Comparison of ENCODE assay signal across 7 cellular contexts in genomic region chr11:20127671-20128527, GRCh38. TPM values are rescaled to one million over a fixed set of nuclear protein-coding genes. Genes with fewer than 3 reads are reported as not detected.
A peak's percentile ranks its signal among the peaks of the same experiment; 100 is the strongest.
DNase-seq lines count a peak whose midpoint lies in the region; ATAC-seq and TF ChIP-seq lines count a peak whose summit lies in the region.

No MANE protein-coding gene starts in this region.

- no peaks in the 10 kb centered on the region for H3K36me3 ChIP-seq in right lobe of liver

- DNase-seq in GM13976 (ENCODE audit: low spot score), result peak; percentile 75
- DNase-seq in NCI-H446 (lab: John Stamatoyannopoulos, UW), result peak; percentile 74 to 83
- DNase-seq in activated CD4-positive, alpha-beta T cell treated with anti-CD3 and anti-CD28 coated beads for 36 hours, result peak; percentile 88
- DNase-seq in chondrocyte (ENCODE audit: low spot score), result no peak
- DNase-seq in right lobe of liver, result peak; percentile 73 to 77 (median 76)
- DNase-seq in stimulated activated CD4-positive, alpha-beta T cell treated with anti-CD3 and anti-CD28 coated beads, TNF-alpha, amount 100 ng/mL, for 4 hours (ENCODE audit: low read depth in 3 of 3), result peak; percentile 54 to 65 (median 59)

- no peaks in the 10 kb centered on the region for H3K36me3 Mint-ChIP-seq in activated CD4-positive, alpha-beta T cell treated with anti-CD3 and anti-CD28 coated beads for 36 hours (ENCODE audit: low read depth)
- peaks cover 4% of the 10 kb centered on the region for H3K36me3 Mint-ChIP-seq in chondrocyte (ENCODE audit: low read depth)

- peaks cover 10% of the 10 kb centered on the region for H3K27me3 Mint-ChIP-seq in activated CD4-positive, alpha-beta T cell treated with anti-CD3 and anti-CD28 coated beads for 36 hours
- no peaks in the 10 kb centered on the region for H3K27me3 Mint-ChIP-seq in chondrocyte (ENCODE audit: low read depth)

- CTCF ChIA-PET in activated CD4-positive, alpha-beta T cell treated with anti-CD3 and anti-CD28 coated beads for 36 hours (lab: Charles Lee), result interaction anchor here (0.5 to 3.4 kb wide), 42 partner anchors 9 to 1053 kb away, joined by 3 to 109 read pairs (median 4); no protein-coding TSS in a partner anchor

- 35% methylated on average over 6 of the region's 16 CpGs for WGBS in right lobe of liver (ENCODE audit: insufficient coverage, low coverage, low lambda C conversion rate, missing lambda C conversion rate)

- H3K27ac ChIP-seq in right lobe of liver, result no peak overlapping the region

- intact Hi-C loops in activated CD4-positive, alpha-beta T cell treated with anti-CD3 and anti-CD28 coated beads for 36 hours (cut with DNase I, micrococcal nuclease), result loop anchor here (1.0 to 5.0 kb wide), 5 partner anchors 209 to 545 kb away; no protein-coding TSS in a partner anchor
- intact Hi-C loops in right lobe of liver (cut with DNase I), result loop anchor here in 1 of 2 donors (10.0 kb wide), 1 partner anchor 227 kb away; no protein-coding TSS in a partner anchor

- POLR2A ChIA-PET in activated CD4-positive, alpha-beta T cell treated with anti-CD3 and anti-CD28 coated beads for 36 hours (lab: Charles Lee), result no interaction called here

- no peak overlapping the region for H3K4me3 ChIP-seq in right lobe of liver

- no peaks in the 10 kb centered on the region for H3K9me3 ChIP-seq in right lobe of liver

- H3K4me3 Mint-ChIP-seq in activated CD4-positive, alpha-beta T cell treated with anti-CD3 and anti-CD28 coated beads for 36 hours, result no peak overlapping the region
- no peak overlapping the region for H3K4me3 Mint-ChIP-seq in chondrocyte (ENCODE audit: unreplicated experiment)

- in situ Hi-C loops in GM13976 (cut with MboI; ENCODE audit: low sequenced_read_pairs, unreplicated experiment), result loop anchor here (10.0 to 25.0 kb wide), 2 partner anchors 217 to 484 kb away; no protein-coding TSS in a partner anchor

- H3K27ac Mint-ChIP-seq in activated CD4-positive, alpha-beta T cell treated with anti-CD3 and anti-CD28 coated beads for 36 hours, result no peak overlapping the region
- peak overlapping the region; percentile 36 for H3K27ac Mint-ChIP-seq in chondrocyte (ENCODE audit: unreplicated experiment)

- H3K27me3 ChIP-seq in right lobe of liver, result no peaks in the 10 kb centered on the region

- TF ChIP-seq CTCF in GM13976 (IDR thresholded peaks at IDR 0.05; ENCODE audit: borderline replicate concordance, control extremely low read depth, extremely low read depth, insufficient read depth, missing control alignments) (peak; percentile 82), chondrocyte (IDR thresholded peaks at IDR 0.05) (peak; percentile 94), right lobe of liver (IDR thresholded peaks at IDR 0.05) (peak; percentile 76 to 87 (median 80))

- peaks cover 0 to 5% (median 0%) of the 10 kb centered on the region in 4 donors for H3K4me1 ChIP-seq in right lobe of liver

- ATAC-seq in HG03039 (IDR thresholded peaks at IDR 0.05; ENCODE audit: unreplicated experiment) (peak; percentile 74), right lobe of liver (peak; percentile 85 to 90 (median 88))
- peak; percentile 83 for ATAC-seq in activated CD4-positive, alpha-beta T cell treated with anti-CD3 and anti-CD28 coated beads for 36 hours

- no peak for TF ChIP-seq POLR2A in right lobe of liver (IDR thresholded peaks at IDR 0.05)

- H3K9me3 Mint-ChIP-seq in activated CD4-positive, alpha-beta T cell treated with anti-CD3 and anti-CD28 coated beads for 36 hours (ENCODE audit: low read depth), result no peaks in the 10 kb centered on the region
- H3K9me3 Mint-ChIP-seq in chondrocyte (ENCODE audit: low read depth), result peaks cover 2% of the 10 kb centered on the region

- H3K4me1 Mint-ChIP-seq in activated CD4-positive, alpha-beta T cell treated with anti-CD3 and anti-CD28 coated beads for 36 hours, result peaks cover 10% of the 10 kb centered on the region
- peaks cover 36% of the 10 kb centered on the region for H3K4me1 Mint-ChIP-seq in chondrocyte (ENCODE audit: low read depth)

RNA-seq across cellular contexts. Expression of gene DBX1, which starts 32.4 kb away (rescaled TPM):
- not detected for total RNA-seq in activated CD4-positive, alpha-beta T cell treated with anti-CD3 and anti-CD28 coated beads for 36 hours
- total RNA-seq in chondrocyte (not detected in 3 replicates), right lobe of liver (not detected)
